ENCODE assay signal across 8 cellular contexts in the genomic region with DNA sequence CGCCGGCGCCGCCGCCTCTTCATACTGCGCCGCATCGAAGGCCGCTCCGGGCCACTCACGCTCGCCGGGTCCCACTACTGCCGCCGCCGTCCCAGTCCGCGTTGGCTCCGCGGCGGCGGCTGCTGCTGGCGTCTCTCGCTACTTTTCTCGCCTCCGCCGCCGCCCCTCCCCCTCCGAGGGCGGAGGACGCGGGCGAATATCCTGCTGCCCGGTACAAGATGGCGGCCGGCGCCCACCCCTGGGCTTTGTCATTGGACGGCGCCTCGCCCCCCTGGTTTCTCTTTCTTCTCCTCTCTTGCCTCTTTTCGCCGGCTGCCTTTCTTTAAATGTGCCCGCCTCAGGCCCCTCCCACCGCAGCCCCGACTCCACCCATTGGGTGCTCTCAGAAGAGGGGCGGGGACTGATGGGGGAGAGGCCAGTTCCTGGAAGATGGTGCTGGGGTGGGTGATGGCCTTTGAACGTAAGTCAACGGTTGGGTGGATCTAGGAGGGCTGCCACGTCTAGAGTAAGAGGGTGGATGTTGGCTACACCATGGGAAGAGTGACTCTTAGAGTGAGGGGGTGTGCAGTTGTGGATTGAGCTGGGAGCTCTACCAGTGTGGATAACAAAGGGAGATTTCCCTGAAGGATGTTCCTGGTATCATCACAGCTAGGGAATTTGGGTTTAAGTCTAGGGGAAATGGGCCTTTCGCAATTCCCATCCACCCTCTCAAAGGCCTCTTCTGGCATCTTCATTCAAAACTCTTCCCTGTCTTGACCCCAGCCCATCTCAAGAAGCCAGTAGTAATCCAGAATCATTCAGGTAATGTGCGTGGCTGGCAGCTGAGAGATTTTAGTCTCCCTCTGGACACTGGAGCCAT. TPM values are rescaled to one million over a fixed set of nuclear protein-coding genes. Genes with fewer than 3 reads are reported as not detected.
DNase-seq lines count a peak whose midpoint lies in the region; ATAC-seq and TF ChIP-seq lines count a peak whose summit lies in the region.

A gene (minus strand): TSS at position 297 of the 859 bp plus-strand sequence. CDS start 262 bp downstream, at position 35.

- H3K27ac Mint-ChIP-seq in activated CD4-positive, alpha-beta T cell treated with anti-CD3 and anti-CD28 coated beads for 36 hours, result peak within 1 kb of the TSS; percentile 94

- CTCF ChIA-PET in activated CD4-positive, alpha-beta T cell treated with anti-CD3 and anti-CD28 coated beads for 36 hours (lab: Charles Lee), result interaction anchor here (0.6 to 5.3 kb wide), 18 partner anchors 9 to 485 kb away, joined by 3 to 92 read pairs (median 4); no protein-coding TSS in a partner anchor

- peaks cover 31% of the 10 kb centered on the region for H3K4me1 Mint-ChIP-seq in activated CD4-positive, alpha-beta T cell treated with anti-CD3 and anti-CD28 coated beads for 36 hours

- no peak for TF ChIP-seq CTCF in AG10803 (conservative IDR thresholded peaks at IDR 0.05; ENCODE audit: low read length)

- peaks cover 5% of the 10 kb centered on the region for H3K36me3 Mint-ChIP-seq in activated CD4-positive, alpha-beta T cell treated with anti-CD3 and anti-CD28 coated beads for 36 hours (ENCODE audit: low read depth)

- TF ChIP-seq POLR2A in GM19099 (IDR thresholded peaks at IDR 0.05; ENCODE audit: extremely low read depth, insufficient read length, low read depth), result peak; percentile 48

- peak within 1 kb of the TSS; percentile 86 for H3K4me3 Mint-ChIP-seq in activated CD4-positive, alpha-beta T cell treated with anti-CD3 and anti-CD28 coated beads for 36 hours

- H3K27me3 Mint-ChIP-seq in activated CD4-positive, alpha-beta T cell treated with anti-CD3 and anti-CD28 coated beads for 36 hours, result no peaks in the 10 kb centered on the region

- ATAC-seq in HG03432 (IDR thresholded peaks at IDR 0.05; ENCODE audit: unreplicated experiment), result peak; percentile 78
- peak; percentile 87 for ATAC-seq in activated CD4-positive, alpha-beta T cell treated with anti-CD3 and anti-CD28 coated beads for 36 hours
- peak; percentile 83 for ATAC-seq in left colon

- POLR2A ChIA-PET in activated CD4-positive, alpha-beta T cell treated with anti-CD3 and anti-CD28 coated beads for 36 hours (lab: Charles Lee), result interaction anchor here (0.6 to 1.0 kb wide), 2 partner anchors 107 to 375 kb away, joined by 3 read pairs; no protein-coding TSS in a partner anchor

- H3K27ac ChIP-seq in cingulate gyrus (ENCODE audit: low read depth, low read length), result peak within 1 kb of the TSS; percentile 61

- intact Hi-C loops in activated CD4-positive, alpha-beta T cell treated with anti-CD3 and anti-CD28 coated beads for 36 hours (cut with DNase I, micrococcal nuclease), result loop anchor here (1.0 to 10.0 kb wide), 15 partner anchors 57 to 1230 kb away; a partner anchor contains a TSS
- intact Hi-C loops in left colon (cut with DNase I, micrococcal nuclease), result no loop called here

- no peaks in the 10 kb centered on the region for H3K9me3 Mint-ChIP-seq in activated CD4-positive, alpha-beta T cell treated with anti-CD3 and anti-CD28 coated beads for 36 hours (ENCODE audit: low read depth)

- DNase-seq in AG10803 (ENCODE audit: low read depth) (peak; percentile 95), NCI-H510A treated with DMSO at 0.1 percent for 48 hours (lab: John Stamatoyannopoulos, UW) (peak; percentile 70), left colon (peak; percentile 97)
- peak; percentile 95 for DNase-seq in activated CD4-positive, alpha-beta T cell treated with anti-CD3 and anti-CD28 coated beads for 36 hours
- peak; percentile 94 for DNase-seq in stimulated activated CD4-positive, alpha-beta T cell treated with anti-CD3 and anti-CD28 coated beads, Interleukin-1b, Interleukin-23, amount 100 ng/mL, for 48 hours

- peak within 1 kb of the TSS; percentile 85 for H3K4me3 ChIP-seq in AG10803 (ENCODE audit: low read length)

RNA-seq across cellular contexts. Expression of the gene that starts here (rescaled TPM):
- total RNA-seq in activated CD4-positive, alpha-beta T cell treated with anti-CD3 and anti-CD28 coated beads for 36 hours, result 10 to 100 TPM; 16.0 to 18.6 TPM
- total RNA-seq in left colon, result 10 to 100 TPM; 25.4 to 27.1 TPM

Comparison
In these comparisons a context has a peak if more than half of its experiments do, and no peak if none do; other contexts are left out.
1. Peak in every context shown above with its lines: DNase-seq, ATAC-seq, H3K4me3 ChIP-seq and H3K27ac ChIP-seq.
2. intact Hi-C loops: an anchor here in activated CD4-positive, alpha-beta T cell treated with anti-CD3 and anti-CD28 coated beads for 36 hours (1.0 to 10.0 kb wide); none called in left colon.